8 cellular contexts compared by ENCODE assay signal in genomic region chr14:20662968-20663731, GRCh38. TPM values are rescaled to one million over a fixed set of nuclear protein-coding genes. Genes with fewer than 3 reads are reported as not detected.
DNase-seq lines count a peak whose midpoint lies in the region; ATAC-seq lines count a peak whose summit lies in the region.

No MANE protein-coding gene starts in this region.

- H3K4me2 ChIP-seq in BLaER1 treated with 17β-estradiol and CSF1 and Interleukin-3, amounts not matched to agents 10 nM and 100 nM: peak overlapping the region; percentile 28 to 66 (median 44)

- H3K27me3 ChIP-seq in BLaER1 treated with 17β-estradiol and CSF1 and Interleukin-3, amounts not matched to agents 10 nM and 100 nM: peaks cover 22 to 36% (median 31%) of the 10 kb centered on the region in 11 experiments
- H3K27me3 ChIP-seq in iPS-15b (ENCODE audit: control insufficient read depth, insufficient read depth, low read length): peaks cover 28% of the 10 kb centered on the region

- H3K9ac ChIP-seq in BLaER1 treated with 17β-estradiol and CSF1 and Interleukin-3, amounts not matched to agents 10 nM and 100 nM: no peak overlapping the region
- peak overlapping the region; percentile 50 for H3K9ac ChIP-seq in iPS-15b (ENCODE audit: low read depth, low read length)

- no peak overlapping the region for H3K27ac ChIP-seq in BLaER1 treated with 17β-estradiol and CSF1 and Interleukin-3, amounts not matched to agents 10 nM and 100 nM
- no peak overlapping the region for H3K27ac ChIP-seq in skin epidermis

- DNase-seq in HT1080 (ENCODE audit: low read depth): peak; percentile 94
- DNase-seq in T follicular helper cell (ENCODE audit: low read depth): peak; percentile 65
- DNase-seq in amniotic epithelial cell (ENCODE audit: low read depth): peak; percentile 37
- DNase-seq in COR-L47 (lab: John Stamatoyannopoulos, UW): no peak

- peaks cover 14 to 42% (median 27%) of the 10 kb centered on the region in 10 experiments for H3K4me1 ChIP-seq in BLaER1 treated with 17β-estradiol and CSF1 and Interleukin-3, amounts not matched to agents 10 nM and 100 nM
- H3K4me1 ChIP-seq in iPS-15b (ENCODE audit: control insufficient read depth, insufficient read depth, low read length): no peaks in the 10 kb centered on the region

- no peaks in the 10 kb centered on the region for H3K36me3 ChIP-seq in BLaER1 treated with 17β-estradiol and CSF1 and Interleukin-3, amounts not matched to agents 10 nM and 100 nM
- H3K36me3 ChIP-seq in iPS-15b (ENCODE audit: control insufficient read depth, insufficient read depth, low read length): no peaks in the 10 kb centered on the region

- H3K4me3 ChIP-seq in BLaER1 treated with 17β-estradiol and CSF1 and Interleukin-3, amounts not matched to agents 10 nM and 100 nM: peak overlapping the region in 3 of 10 experiments; percentile 8 to 36 (median 31); a peak in 2 of 20 replicates
- H3K4me3 ChIP-seq in iPS-15b (ENCODE audit: low read depth, low read length) (peak overlapping the region; percentile 80), skin epidermis (peak overlapping the region in 6 of 7 experiments; percentile 8 to 35 (median 14))

- H4K20me1 ChIP-seq in BLaER1 treated with 17β-estradiol and CSF1 and Interleukin-3, amounts not matched to agents 10 nM and 100 nM: no peaks in the 10 kb centered on the region

- peak; percentile 58 for ATAC-seq in GM19397 (IDR thresholded peaks at IDR 0.05; ENCODE audit: unreplicated experiment)

- H3K9me3 ChIP-seq in BLaER1 treated with 17β-estradiol and CSF1 and Interleukin-3, amounts not matched to agents 10 nM and 100 nM (replicated peaks in 1 of 11): peaks cover 0 to 18% (median 0%) of the 10 kb centered on the region in 11 experiments; a peak in 6 of 22 replicates
- no peaks in the 10 kb centered on the region for H3K9me3 ChIP-seq in iPS-15b (ENCODE audit: control insufficient read depth, insufficient read depth, low read length)

RNA-seq across cellular contexts. Expression of gene RNASE4, which starts 21.2 kb away (rescaled TPM):
- total RNA-seq in HT1080 (2014; rRNA removed; shearing (Covaris generic)): 0.82 and 0.87 TPM in 2 replicates
- polyA plus RNA-seq in HT1080 (2015; cell fraction: cytosol; rRNA removed): 0.64 and 1.3 TPM in 2 replicates
- 0.66 and 3.1 TPM in 2 replicates for polyA plus RNA-seq in HT1080 (2015; cell fraction: nucleus; rRNA removed)

RNA-seq across cellular contexts. Expression of gene OR6S1, which starts 21.7 kb away (rescaled TPM):
- not detected in 2 replicates for total RNA-seq in HT1080 (2014; rRNA removed; shearing (Covaris generic))
- not detected in 2 replicates for polyA plus RNA-seq in HT1080 (2015; cell fraction: cytosol; rRNA removed)
- not detected in 2 replicates for polyA plus RNA-seq in HT1080 (2015; cell fraction: nucleus; rRNA removed)

RNA-seq across cellular contexts. Expression of gene ANG, which starts 25.4 kb away (rescaled TPM):
- 0.33 and 0.77 TPM in 2 replicates for total RNA-seq in HT1080 (2014; rRNA removed; shearing (Covaris generic))
- polyA plus RNA-seq in HT1080 (2015; cell fraction: cytosol; rRNA removed): 1.1 and 2.3 TPM in 2 replicates
- polyA plus RNA-seq in HT1080 (2015; cell fraction: nucleus; rRNA removed): 0.84 and 1.1 TPM in 2 replicates
